ENCODE assay signal across 8 cellular contexts in the genomic region with DNA sequence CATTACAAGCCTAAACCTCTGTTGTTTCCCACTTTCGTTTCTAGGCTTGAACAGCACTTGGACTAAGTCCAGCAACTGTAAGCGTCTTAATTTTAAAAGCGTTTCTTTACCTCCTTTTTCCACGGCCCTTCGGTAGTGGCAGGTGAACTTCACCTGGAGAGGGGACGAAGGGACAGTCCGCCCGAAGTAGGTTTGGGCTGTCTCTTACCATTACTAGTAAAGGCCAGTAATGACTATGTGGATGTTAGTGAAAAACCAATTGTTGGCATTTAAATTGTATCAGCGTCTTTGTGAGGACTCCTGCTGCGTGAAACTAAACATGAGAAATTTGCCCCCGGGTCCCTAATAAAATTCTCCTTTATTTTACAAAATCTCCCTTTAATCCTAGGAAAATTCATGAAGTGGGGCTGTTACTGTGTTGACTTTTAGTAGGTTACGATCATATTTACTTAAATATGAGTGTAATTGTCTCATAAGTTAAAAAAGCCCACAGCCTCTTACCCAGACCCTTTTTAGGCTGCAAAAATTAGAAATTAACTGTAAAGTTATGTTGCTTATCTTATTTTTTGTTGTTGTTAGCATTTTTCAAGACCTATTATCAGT. TPM values are rescaled to one million over a fixed set of nuclear protein-coding genes. Genes with fewer than 3 reads are reported as not detected.
A peak's percentile ranks its signal among the peaks of the same experiment; 100 is the strongest.
DNase-seq lines count a peak whose midpoint lies in the region; ATAC-seq and TF ChIP-seq lines count a peak whose summit lies in the region.

No MANE protein-coding gene starts in this region.

- H3K4me1 Mint-ChIP-seq in nephron, result peaks cover 49% of the 10 kb centered on the region

- H3K36me3 ChIP-seq in Peyer's patch, result no peaks in the 10 kb centered on the region

- peaks cover 3% of the 10 kb centered on the region for H3K36me3 Mint-ChIP-seq in nephron (ENCODE audit: low read depth)

- TF ChIP-seq CTCF in Peyer's patch (IDR thresholded peaks at IDR 0.05), result no peak
- TF ChIP-seq CTCF in nephron (IDR thresholded peaks at IDR 0.05; ENCODE audit: unreplicated experiment in 3 of 3), result no peak

- no peaks in the 10 kb centered on the region for H3K9me3 ChIP-seq in Peyer's patch

- H3K27ac ChIP-seq in Peyer's patch, result peak overlapping the region; percentile 99 to 100 (median 100)

- ATAC-seq in GM21528 (IDR thresholded peaks at IDR 0.05; ENCODE audit: low FRiP score, unreplicated experiment), result no peak

- peak overlapping the region; percentile 95 to 100 (median 98) for H3K4me3 ChIP-seq in Peyer's patch

- H3K27me3 ChIP-seq in Peyer's patch, result no peaks in the 10 kb centered on the region

- no peaks in the 10 kb centered on the region for H3K9me3 Mint-ChIP-seq in nephron

- peaks cover 3% of the 10 kb centered on the region for H3K27me3 Mint-ChIP-seq in nephron (ENCODE audit: low read depth)

- DNase-seq in NCI-H1694 (lab: John Stamatoyannopoulos, UW), result peak; percentile 30
- no peak for DNase-seq in NCI-H1694 treated with DMSO at 0.1 percent for 48 hours (lab: John Stamatoyannopoulos, UW)
- DNase-seq in Peyer's patch, result no peak
- DNase-seq in erythroblast (lab: John Stamatoyannopoulos, UW), result peak; percentile 82 to 88
- DNase-seq in NCI-H1417 (lab: John Stamatoyannopoulos, UW), result no peak
- DNase-seq in mesenteric fat pad (ENCODE audit: low spot score), result no peak

- no peak for TF ChIP-seq POLR2A in Peyer's patch (IDR thresholded peaks at IDR 0.05)
- no peak for TF ChIP-seq POLR2A in erythroblast (IDR thresholded peaks at IDR 0.05; ENCODE audit: low read length)

- peaks cover 0 to 46% (median 2%) of the 10 kb centered on the region in 4 donors for H3K4me1 ChIP-seq in Peyer's patch

- peak overlapping the region; percentile 97 to 99 (median 99) for H3K4me3 Mint-ChIP-seq in nephron

- H3K27ac Mint-ChIP-seq in nephron, result peak overlapping the region; percentile 99 to 100 (median 99)

RNA-seq across cellular contexts. Expression of a gene that starts 1.0 kb away (rescaled TPM):
- 100 to 1,000 TPM; 136 to 528 (median 417) TPM for total RNA-seq in Peyer's patch
- total RNA-seq in mesenteric fat pad, result 611 TPM

Comparison
In these comparisons a context has a peak if more than half of its experiments do, and no peak if none do; other contexts are left out.
1. DNase-seq: peak in NCI-H1694 (single experiment) and erythroblast (2 of 2); none in NCI-H1694 treated with DMSO at 0.1 percent for 48 hours (single experiment), Peyer's patch (0 of 3), NCI-H1417 (0 of 3) and mesenteric fat pad (single experiment).